In genomic region chr10:85012305-85012704, GRCh38 we compare ENCODE assay signal across 15 cellular contexts.
DNase-seq lines count a peak whose midpoint lies in the region; TF ChIP-seq lines count a peak whose summit lies in the region.
"Had no signal": no experiment of that assay in that cellular context is flagged by ENCODE, and none has a peak within 500 bp of the region (broad histone marks: within the 10 kb centered on the region; RNA-seq: fewer than 3 reads in every experiment).

No MANE protein-coding gene starts in this region.

- H3K4me1 ChIP-seq in adrenal gland (replicated peaks in 1 of 2) = no peaks in the 10 kb centered on the region

- 71 to 80% (median 75%) methylated on average over 2 of the region's 2 CpGs for WGBS in adrenal gland, 4 donors

- intact Hi-C loops in activated T-helper 1 cell treated with anti-CD3 and anti-CD28 coated beads, Interleukin-12 subunit alpha, Interleukin-12 subunit beta, Interleukin-2, Interleukin-4 antibody, amounts not matched to agents 30 ng/mL and 10 ng/mL and 1 ng/mL, durations not matched to agents 14 hours and 24 hours and 36 hours (cut with micrococcal nuclease) = no loop called here
- intact Hi-C loops in adrenal gland (cut with DNase I) = no loop called here

- TF ChIP-seq CTCF in glutamatergic neuron (IDR thresholded peaks at IDR 0.05; ENCODE audit: partially characterized antibody, unreplicated experiment) = no peak
- no peak for TF ChIP-seq CTCF in adrenal gland (IDR thresholded peaks at IDR 0.05)

- TF ChIP-seq POLR2A in adrenal gland (IDR thresholded peaks at IDR 0.05) = no peak

- H3K36me3 Mint-ChIP-seq in glutamatergic neuron (ENCODE audit: unreplicated experiment) = no peaks in the 10 kb centered on the region
- H3K36me3 Mint-ChIP-seq in activated T-helper 1 cell treated with anti-CD3 and anti-CD28 coated beads, Interleukin-12 subunit alpha, Interleukin-12 subunit beta, Interleukin-2, Interleukin-4 antibody, amounts not matched to agents 30 ng/mL and 10 ng/mL and 1 ng/mL, durations not matched to agents 14 hours and 24 hours and 36 hours (ENCODE audit: low read depth) = no peaks in the 10 kb centered on the region
- H3K36me3 Mint-ChIP-seq: CD4-positive, CD25-positive, alpha-beta regulatory T cell; IgD-negative memory B cell had no signal

- DNase-seq in DMS 273 treated with DMSO at 0.1 percent for 48 hours (lab: John Stamatoyannopoulos, UW) (peak; percentile 84), NCI-H1694 treated with DMSO at 0.1 percent for 48 hours (lab: John Stamatoyannopoulos, UW) (peak; percentile 59), NCI-H748 (lab: John Stamatoyannopoulos, UW; ENCODE audit: unreplicated experiment) (peak; percentile 65), glutamatergic neuron (no peak), adrenal gland (no peak), DMS53 (lab: John Stamatoyannopoulos, UW) (no peak), SKM-1 (lab: John Stamatoyannopoulos, UW; ENCODE audit: unreplicated experiment) (no peak)
- DNase-seq in activated T-helper 1 cell treated with anti-CD3 and anti-CD28 coated beads, Interleukin-12 subunit alpha, Interleukin-12 subunit beta, Interleukin-2, Interleukin-4 antibody, amounts not matched to agents 30 ng/mL and 10 ng/mL and 1 ng/mL, durations not matched to agents 14 hours and 24 hours and 36 hours (ENCODE audit: low spot score) = no peak
- DNase-seq: ACHN; CD4-positive, CD25-positive, alpha-beta regulatory T cell; HCEC 1CT; NCI-H2029; SIG-M5; T-helper 2 cell had no signal

- H3K27me3 ChIP-seq in adrenal gland = no peaks in the 10 kb centered on the region

- H3K9me3 Mint-ChIP-seq in glutamatergic neuron (ENCODE audit: unreplicated experiment) = peaks cover 1% of the 10 kb centered on the region
- no peaks in the 10 kb centered on the region for H3K9me3 Mint-ChIP-seq in activated T-helper 1 cell treated with anti-CD3 and anti-CD28 coated beads, Interleukin-12 subunit alpha, Interleukin-12 subunit beta, Interleukin-2, Interleukin-4 antibody, amounts not matched to agents 30 ng/mL and 10 ng/mL and 1 ng/mL, durations not matched to agents 14 hours and 24 hours and 36 hours
- H3K9me3 Mint-ChIP-seq: IgD-negative memory B cell had no signal

- no peaks in the 10 kb centered on the region for H3K36me3 ChIP-seq in adrenal gland (replicated peaks in 1 of 2)

- H3K27ac ChIP-seq in adrenal gland = no peak overlapping the region

- H3K4me1 Mint-ChIP-seq in glutamatergic neuron (ENCODE audit: low read depth, unreplicated experiment) = peaks cover 4% of the 10 kb centered on the region
- no peaks in the 10 kb centered on the region for H3K4me1 Mint-ChIP-seq in activated T-helper 1 cell treated with anti-CD3 and anti-CD28 coated beads, Interleukin-12 subunit alpha, Interleukin-12 subunit beta, Interleukin-2, Interleukin-4 antibody, amounts not matched to agents 30 ng/mL and 10 ng/mL and 1 ng/mL, durations not matched to agents 14 hours and 24 hours and 36 hours (ENCODE audit: low read depth)
- H3K4me1 Mint-ChIP-seq: CD4-positive, CD25-positive, alpha-beta regulatory T cell; IgD-negative memory B cell had no signal

- peak overlapping the region; percentile 7 for H3K27ac Mint-ChIP-seq in glutamatergic neuron (ENCODE audit: unreplicated experiment)
- no peak overlapping the region for H3K27ac Mint-ChIP-seq in activated T-helper 1 cell treated with anti-CD3 and anti-CD28 coated beads, Interleukin-12 subunit alpha, Interleukin-12 subunit beta, Interleukin-2, Interleukin-4 antibody, amounts not matched to agents 30 ng/mL and 10 ng/mL and 1 ng/mL, durations not matched to agents 14 hours and 24 hours and 36 hours
- H3K27ac Mint-ChIP-seq: CD4-positive, CD25-positive, alpha-beta regulatory T cell; IgD-negative memory B cell had no signal

- H3K9me3 ChIP-seq in adrenal gland (replicated peaks in 1 of 3) = no peaks in the 10 kb centered on the region

- no peak overlapping the region for H3K4me3 Mint-ChIP-seq in glutamatergic neuron (ENCODE audit: unreplicated experiment)
- H3K4me3 Mint-ChIP-seq in activated T-helper 1 cell treated with anti-CD3 and anti-CD28 coated beads, Interleukin-12 subunit alpha, Interleukin-12 subunit beta, Interleukin-2, Interleukin-4 antibody, amounts not matched to agents 30 ng/mL and 10 ng/mL and 1 ng/mL, durations not matched to agents 14 hours and 24 hours and 36 hours = no peak overlapping the region
- H3K4me3 Mint-ChIP-seq: CD4-positive, CD25-positive, alpha-beta regulatory T cell; IgD-negative memory B cell had no signal

- no peaks in the 10 kb centered on the region for H3K27me3 Mint-ChIP-seq in glutamatergic neuron (ENCODE audit: unreplicated experiment)
- no peaks in the 10 kb centered on the region for H3K27me3 Mint-ChIP-seq in activated T-helper 1 cell treated with anti-CD3 and anti-CD28 coated beads, Interleukin-12 subunit alpha, Interleukin-12 subunit beta, Interleukin-2, Interleukin-4 antibody, amounts not matched to agents 30 ng/mL and 10 ng/mL and 1 ng/mL, durations not matched to agents 14 hours and 24 hours and 36 hours (ENCODE audit: insufficient read depth)
- H3K27me3 Mint-ChIP-seq: CD4-positive, CD25-positive, alpha-beta regulatory T cell; IgD-negative memory B cell had no signal

- H3K4me3 ChIP-seq in adrenal gland = no peak overlapping the region

Comparison
In these comparisons a context has a peak if more than half of its experiments do, and no peak if none do; other contexts are left out.
1. DNase-seq: peak in DMS 273 treated with DMSO at 0.1 percent for 48 hours (single experiment), NCI-H1694 treated with DMSO at 0.1 percent for 48 hours (single experiment) and NCI-H748 (single experiment); none in glutamatergic neuron (single experiment), activated T-helper 1 cell treated with anti-CD3 and anti-CD28 coated beads, Interleukin-12 subunit alpha, Interleukin-12 subunit beta, Interleukin-2, Interleukin-4 antibody, amounts not matched to agents 30 ng/mL and 10 ng/mL and 1 ng/mL, durations not matched to agents 14 hours and 24 hours and 36 hours (single experiment), adrenal gland (0 of 7), DMS53 (single experiment) and SKM-1 (single experiment).